ENCODE assay signal across 19 cellular contexts in the genomic region with DNA sequence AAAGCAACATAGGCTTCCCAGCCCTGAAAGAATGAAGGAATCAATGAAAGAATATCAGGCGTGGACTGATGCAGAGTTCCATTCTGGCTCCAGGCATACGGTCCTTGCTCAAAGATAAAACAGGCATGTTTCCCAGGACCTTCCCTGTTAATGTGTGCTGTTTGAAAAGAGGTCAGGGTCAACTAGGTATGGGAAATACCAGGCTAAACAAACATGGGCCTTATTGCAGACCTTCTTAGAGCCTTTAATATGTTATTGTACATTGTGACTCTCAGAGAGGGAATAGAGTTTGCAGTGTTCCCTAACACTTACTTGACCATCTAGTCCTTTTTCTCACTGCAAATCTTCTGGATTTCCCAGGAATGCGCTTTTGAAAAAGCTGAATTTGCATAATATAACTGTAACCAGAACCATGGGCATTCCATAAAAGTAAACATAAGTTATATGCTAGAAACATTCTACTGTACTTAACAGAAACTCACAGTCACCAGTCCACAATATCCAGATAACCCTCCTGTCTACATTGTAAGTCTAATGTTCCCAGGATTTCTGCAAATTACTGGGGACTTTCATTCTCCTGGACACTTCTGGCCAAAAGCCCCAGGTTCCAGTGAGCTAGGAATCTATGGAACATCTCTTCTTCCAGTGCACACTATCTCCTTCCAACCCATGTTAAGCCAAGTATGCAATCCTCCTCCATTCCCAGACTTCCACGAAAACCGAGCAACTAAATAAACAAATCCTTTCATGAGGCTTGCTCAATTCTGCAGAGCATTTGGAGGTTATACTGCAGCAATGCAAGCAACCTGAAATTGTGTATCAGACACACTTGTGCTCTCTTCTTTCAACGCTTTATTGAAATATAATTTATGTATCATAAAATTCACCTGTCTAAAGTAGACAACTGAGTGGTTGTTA.
DNase-seq lines count a peak whose midpoint lies in the region; ATAC-seq, FAIRE-seq and TF ChIP-seq lines count a peak whose summit lies in the region.
"Had no signal": no experiment of that assay in that cellular context is flagged by ENCODE, and none has a peak within 500 bp of the region (broad histone marks: within the 10 kb centered on the region; RNA-seq: fewer than 3 reads in every experiment).

No MANE protein-coding gene starts in this region.

- TF ChIP-seq CTCF in body of pancreas (IDR thresholded peaks at IDR 0.05) (no peak), hepatocyte (IDR thresholded peaks at IDR 0.05; ENCODE audit: poor library complexity) (no peak), osteoblast (IDR thresholded peaks at IDR 0.05; ENCODE audit: extremely low read depth, low read depth, low read length) (no peak)

- H3K79me2 ChIP-seq in hepatocyte (no peaks in the 10 kb centered on the region), osteoblast (ENCODE audit: insufficient read depth, low read length) (no peaks in the 10 kb centered on the region)

- intact Hi-C loops in body of pancreas (cut with DNase I), result no loop called here

- 24 to 43% methylated on average over 6 of the region's 6 CpGs for WGBS in body of pancreas, 2 donors
- 63% methylated on average over 6 of the region's 6 CpGs for WGBS in hepatocyte (ENCODE audit: low lambda C conversion rate, missing lambda C conversion rate)

- no peak overlapping the region for H3K27ac ChIP-seq in body of pancreas
- peak overlapping the region; percentile 1 for H3K27ac ChIP-seq in hepatocyte
- H3K27ac ChIP-seq in osteoblast (ENCODE audit: low read depth, low read length), result peak overlapping the region; percentile 32
- H3K27ac ChIP-seq: A549, PC-9 had no signal

- ATAC-seq in body of pancreas (peak; percentile 62), GM21515 (IDR thresholded peaks at IDR 0.05; ENCODE audit: unreplicated experiment) (no peak)
- ATAC-seq: A549 had no signal

- H3K4me3 ChIP-seq in body of pancreas (no peak overlapping the region), hepatocyte (no peak overlapping the region), osteoblast (ENCODE audit: insufficient read depth, low read length) (no peak overlapping the region)
- H3K4me3 ChIP-seq: A549, PC-9 had no signal

- peaks cover 19% of the 10 kb centered on the region for H3K4me1 ChIP-seq in body of pancreas
- H3K4me1 ChIP-seq in hepatocyte (ENCODE audit: insufficient read depth), result peaks cover 7% of the 10 kb centered on the region
- H3K4me1 ChIP-seq in osteoblast (ENCODE audit: insufficient read depth, low read length), result peaks cover 47% of the 10 kb centered on the region
- H3K4me1 ChIP-seq: A549 had no signal

- no peaks in the 10 kb centered on the region for H3K36me3 ChIP-seq in body of pancreas (replicated peaks in 1 of 2; ENCODE audit: insufficient read depth in 1 of 2, low read depth in 2 of 2)
- no peaks in the 10 kb centered on the region for H3K36me3 ChIP-seq in hepatocyte (replicated peaks; ENCODE audit: insufficient read depth, low read depth)
- no peaks in the 10 kb centered on the region for H3K36me3 ChIP-seq in osteoblast (ENCODE audit: insufficient read depth, low read length)

- DNase-seq in HuH-7.5 (ENCODE audit: low spot score) (peak; percentile 3), body of pancreas (no peak), hepatocyte (ENCODE audit: low spot score) (no peak), osteoblast (ENCODE audit: insufficient read length, low spot score, missing footprints) (no peak), frontal cortex (ENCODE audit: low spot score in 2 of 2) (no peak), Kasumi-1 (lab: John Stamatoyannopoulos, UW) (no peak)
- no peak for DNase-seq in activated CD4-positive, alpha-beta T cell treated with anti-CD3 and anti-CD28 coated beads for 48 hours
- DNase-seq: C1 segment of cervical spinal cord, GF-D8, MV-4-11, NCI-H1417 treated with DMSO at 0.1 percent for 48 hours, NCI-H2029 treated with DMSO at 0.1 percent for 48 hours, NCI-H524, PC-9 had no signal

- H3K27me3 ChIP-seq in body of pancreas (no peaks in the 10 kb centered on the region), hepatocyte (no peaks in the 10 kb centered on the region), osteoblast (ENCODE audit: insufficient read depth, low read length) (no peaks in the 10 kb centered on the region)

- no peaks in the 10 kb centered on the region for H3K9me2 ChIP-seq in hepatocyte (replicated peaks; ENCODE audit: insufficient read depth)

- no peak overlapping the region for H3K4me2 ChIP-seq in hepatocyte
- peak overlapping the region; percentile 35 for H3K4me2 ChIP-seq in osteoblast (ENCODE audit: insufficient read depth, low read length)
- H3K4me2 ChIP-seq: A549, PC-9 had no signal

- H3K9me3 ChIP-seq in body of pancreas, result no peaks in the 10 kb centered on the region
- no peaks in the 10 kb centered on the region for H3K9me3 ChIP-seq in hepatocyte (ENCODE audit: low read depth)
- H3K9me3 ChIP-seq in osteoblast (ENCODE audit: low read depth, low read length), result no peaks in the 10 kb centered on the region
- H3K9me3 ChIP-seq: A549 had no signal

- no peaks in the 10 kb centered on the region for H4K20me1 ChIP-seq in hepatocyte (ENCODE audit: insufficient read depth, poor library complexity, severe bottlenecking)
- H4K20me1 ChIP-seq in osteoblast (ENCODE audit: insufficient read depth, low read length), result no peaks in the 10 kb centered on the region

- no peak overlapping the region for H2AFZ ChIP-seq in hepatocyte
- peak overlapping the region; percentile 11 for H2AFZ ChIP-seq in osteoblast (ENCODE audit: low read length)
- H2AFZ ChIP-seq: PC-9 had no signal

- TF ChIP-seq POLR2A in body of pancreas (IDR thresholded peaks at IDR 0.05), result no peak

- no peak for FAIRE-seq in frontal cortex (lab: Jason Lieb, UNC)
- FAIRE-seq: A549, GM12891, GM18507, H1 had no signal

Comparison
In these comparisons a context has a peak if more than half of its experiments do, and no peak if none do; other contexts are left out.
1. H3K27ac ChIP-seq: peak in hepatocyte (single experiment) and osteoblast (single experiment); none in body of pancreas (0 of 4).